Comparison of ENCODE assay signal across 11 cellular contexts in genomic region chr1:244860078-244860477, GRCh38. TPM values are rescaled to one million over a fixed set of nuclear protein-coding genes. Genes with fewer than 3 reads are reported as not detected.
DNase-seq lines count a peak whose midpoint lies in the region; ATAC-seq, FAIRE-seq and TF ChIP-seq lines count a peak whose summit lies in the region.
"Had no signal": no experiment of that assay in that cellular context is flagged by ENCODE, and none has a peak within 500 bp of the region (broad histone marks: within the 10 kb centered on the region; RNA-seq: fewer than 3 reads in every experiment).

No MANE protein-coding gene starts in this region.

- no peak for DNase-seq in stimulated activated naive CD8-positive, alpha-beta T cell treated with anti-CD3 and anti-CD28 coated beads, Interleukin-15, Interleukin-2, amounts not matched to agents 100 U/mL and 50 U/mL, for 24 hours
- DNase-seq in activated naive CD8-positive, alpha-beta T cell treated with anti-CD3 and anti-CD28 coated beads for 36 hours = no peak
- no peak for DNase-seq in kidney
- no peak for DNase-seq in upper lobe of right lung
- DNase-seq in stimulated activated CD4-positive, alpha-beta T cell treated with anti-CD3 and anti-CD28 coated beads, Interleukin-2, amount 100 ng/mL, for 48 hours = no peak
- no peak for DNase-seq in NCI-H187 treated with DMSO at 0.1 percent for 48 hours (lab: John Stamatoyannopoulos, UW)
- no peak for DNase-seq in ecto neural progenitor cell (ENCODE audit: low spot score)
- DNase-seq: activated CD8-positive, alpha-beta memory T cell treated with anti-CD3 and anti-CD28 coated beads for 24 hours; DMS153; NCI-H446 treated with DMSO at 0.1 percent for 48 hours had no signal

- H3K9me3 Mint-ChIP-seq in stimulated activated naive CD8-positive, alpha-beta T cell treated with anti-CD3 and anti-CD28 coated beads, Interleukin-15, Interleukin-2, amounts not matched to agents 100 ng/mL and 50 ng/mL, for 24 hours = no peaks in the 10 kb centered on the region
- no peaks in the 10 kb centered on the region for H3K9me3 Mint-ChIP-seq in activated naive CD8-positive, alpha-beta T cell treated with anti-CD3 and anti-CD28 coated beads for 36 hours

- H3K4me3 ChIP-seq in kidney (ENCODE audit: low read length in 2 of 2) = peak overlapping the region; percentile 31 to 52
- peak overlapping the region; percentile 97 for H3K4me3 ChIP-seq in upper lobe of right lung

- peaks cover 74% of the 10 kb centered on the region for H3K4me1 Mint-ChIP-seq in stimulated activated naive CD8-positive, alpha-beta T cell treated with anti-CD3 and anti-CD28 coated beads, Interleukin-15, Interleukin-2, amounts not matched to agents 100 ng/mL and 50 ng/mL, for 24 hours (ENCODE audit: low read depth)
- H3K4me1 Mint-ChIP-seq in activated naive CD8-positive, alpha-beta T cell treated with anti-CD3 and anti-CD28 coated beads for 36 hours = peaks cover 61% of the 10 kb centered on the region

- H3K27me3 ChIP-seq in upper lobe of right lung = no peaks in the 10 kb centered on the region

- TF ChIP-seq CTCF in kidney (IDR thresholded peaks at IDR 0.05; ENCODE audit: borderline replicate concordance, extremely low read depth, insufficient read depth) (no peak), upper lobe of right lung (IDR thresholded peaks at IDR 0.05) (no peak)

- H3K4me3 Mint-ChIP-seq in stimulated activated naive CD8-positive, alpha-beta T cell treated with anti-CD3 and anti-CD28 coated beads, Interleukin-15, Interleukin-2, amounts not matched to agents 100 ng/mL and 50 ng/mL, for 24 hours = peak overlapping the region; percentile 97
- H3K4me3 Mint-ChIP-seq in activated naive CD8-positive, alpha-beta T cell treated with anti-CD3 and anti-CD28 coated beads for 36 hours = peak overlapping the region; percentile 96

- no peaks in the 10 kb centered on the region for H3K9me3 ChIP-seq in kidney (ENCODE audit: control insufficient read depth in 1 of 2, low read length in 2 of 2)
- H3K9me3 ChIP-seq in upper lobe of right lung = no peaks in the 10 kb centered on the region

- ATAC-seq in stimulated activated naive CD8-positive, alpha-beta T cell treated with anti-CD3 and anti-CD28 coated beads, Interleukin-15, Interleukin-2, amounts not matched to agents 100 U/mL and 50 U/mL, for 24 hours = no peak
- no peak for ATAC-seq in upper lobe of right lung

- no peaks in the 10 kb centered on the region for H3K27me3 Mint-ChIP-seq in stimulated activated naive CD8-positive, alpha-beta T cell treated with anti-CD3 and anti-CD28 coated beads, Interleukin-15, Interleukin-2, amounts not matched to agents 100 ng/mL and 50 ng/mL, for 24 hours
- H3K27me3 Mint-ChIP-seq in activated naive CD8-positive, alpha-beta T cell treated with anti-CD3 and anti-CD28 coated beads for 36 hours = no peaks in the 10 kb centered on the region

- H3K27ac Mint-ChIP-seq in stimulated activated naive CD8-positive, alpha-beta T cell treated with anti-CD3 and anti-CD28 coated beads, Interleukin-15, Interleukin-2, amounts not matched to agents 100 ng/mL and 50 ng/mL, for 24 hours = peak overlapping the region; percentile 66
- peak overlapping the region; percentile 69 for H3K27ac Mint-ChIP-seq in activated naive CD8-positive, alpha-beta T cell treated with anti-CD3 and anti-CD28 coated beads for 36 hours

- FAIRE-seq in kidney (lab: Jason Lieb, UNC) = no peak

- H3K27ac ChIP-seq in kidney (ENCODE audit: low read depth in 2 of 2, low read length in 2 of 2) (no peak overlapping the region), upper lobe of right lung (no peak overlapping the region)

- peak overlapping the region; percentile 12 to 34 for H3K9ac ChIP-seq in kidney (ENCODE audit: low read length in 2 of 2)

- peaks cover 17 to 20% of the 10 kb centered on the region in 2 donors for H3K4me1 ChIP-seq in kidney (ENCODE audit: control insufficient read depth in 1 of 2, insufficient read depth in 1 of 2, low read depth in 1 of 2, low read length in 2 of 2)
- peaks cover 55% of the 10 kb centered on the region for H3K4me1 ChIP-seq in upper lobe of right lung

- peaks cover 45 to 55% of the 10 kb centered on the region in 2 donors for H3K36me3 ChIP-seq in kidney (ENCODE audit: control insufficient read depth in 1 of 2, insufficient read depth in 2 of 2, low read length in 2 of 2)
- peaks cover 68% of the 10 kb centered on the region for H3K36me3 ChIP-seq in upper lobe of right lung

- intact Hi-C loops in kidney (cut with DNase I) (no loop called here), upper lobe of right lung (cut with DNase I) (no loop called here)

- H3K36me3 Mint-ChIP-seq in stimulated activated naive CD8-positive, alpha-beta T cell treated with anti-CD3 and anti-CD28 coated beads, Interleukin-15, Interleukin-2, amounts not matched to agents 100 ng/mL and 50 ng/mL, for 24 hours (ENCODE audit: low read depth) = peaks cover 85% of the 10 kb centered on the region
- peaks cover 79% of the 10 kb centered on the region for H3K36me3 Mint-ChIP-seq in activated naive CD8-positive, alpha-beta T cell treated with anti-CD3 and anti-CD28 coated beads for 36 hours

RNA-seq across cellular contexts. Expression of gene HNRNPU, which starts 4.3 kb away (rescaled TPM):
- total RNA-seq in activated naive CD8-positive, alpha-beta T cell treated with anti-CD3 and anti-CD28 coated beads for 36 hours = 100 to 1,000 TPM; 639 to 651 TPM
- total RNA-seq in kidney (329 TPM), upper lobe of right lung (273 TPM)
- 153 TPM for polyA plus RNA-seq in kidney (ENCODE audit: insufficient read depth, low read depth, low replicate concordance)

RNA-seq across cellular contexts. Expression of gene COX20, which starts 24.6 kb away (rescaled TPM):
- 10 to 100 TPM; 41.2 to 50.7 TPM for total RNA-seq in activated naive CD8-positive, alpha-beta T cell treated with anti-CD3 and anti-CD28 coated beads for 36 hours
- total RNA-seq in kidney (45.4 TPM), upper lobe of right lung (25.0 TPM)
- polyA plus RNA-seq in kidney (ENCODE audit: insufficient read depth, low read depth, low replicate concordance) = 171 TPM
